ENCODE assay signal across 10 cellular contexts in the genomic region with DNA sequence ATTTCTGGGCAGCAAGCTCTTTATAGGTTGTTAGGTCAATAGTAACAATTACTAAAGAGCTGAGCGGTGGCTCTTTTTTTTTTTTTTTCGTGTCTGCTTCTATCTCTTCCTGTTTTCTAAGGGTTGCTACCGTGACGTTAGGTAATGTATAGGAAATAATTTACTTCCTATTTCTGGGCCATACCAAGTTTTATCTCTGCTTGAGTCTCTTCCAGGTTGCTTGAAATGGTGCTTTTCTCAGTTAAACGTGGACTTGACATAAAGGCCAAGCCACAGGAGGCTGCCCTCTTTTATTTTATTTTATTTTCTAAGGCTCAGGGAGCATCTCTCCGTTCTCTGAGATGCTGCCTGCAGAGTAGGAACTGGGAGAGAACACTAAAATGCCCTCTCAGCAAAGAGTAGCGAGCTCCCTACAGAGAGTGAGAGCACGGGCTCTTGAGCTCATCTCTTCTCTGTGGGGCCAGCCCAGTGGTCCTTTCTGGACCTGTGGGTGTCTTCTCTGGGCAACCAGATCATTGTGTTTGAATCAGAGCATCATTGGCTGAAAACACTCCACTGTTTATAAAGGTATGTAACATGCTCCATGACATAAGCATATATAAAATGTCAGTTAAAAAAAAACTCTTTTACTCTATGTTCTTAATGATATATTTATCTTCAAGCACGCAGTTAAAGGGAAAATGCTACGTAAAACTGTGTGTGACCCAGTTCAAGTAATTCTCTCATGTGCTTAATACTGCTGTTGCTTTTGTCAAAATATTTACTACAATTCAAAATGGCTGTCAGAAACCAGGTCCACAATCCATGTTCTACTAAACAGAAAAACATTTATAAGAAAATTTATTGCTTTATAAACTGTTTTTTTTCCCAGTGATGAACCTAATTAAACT. TPM values are rescaled to one million over a fixed set of nuclear protein-coding genes. Genes with fewer than 3 reads are reported as not detected.
DNase-seq lines count a peak whose midpoint lies in the region; TF ChIP-seq lines count a peak whose summit lies in the region.
"Had no signal": no experiment of that assay in that cellular context is flagged by ENCODE, and none has a peak within 500 bp of the region (broad histone marks: within the 10 kb centered on the region; RNA-seq: fewer than 3 reads in every experiment).

A gene (plus strand): TSS at position 181 of the 890 bp plus-strand sequence. CDS start 27,199 bp downstream, outside the sequence.

- H3K4me3 Mint-ChIP-seq in HFFc6 = no peak within 1 kb of the TSS

- no peaks in the 10 kb centered on the region for H3K4me1 Mint-ChIP-seq in HFFc6 (ENCODE audit: low read depth)

- no peaks in the 10 kb centered on the region for H3K36me3 ChIP-seq in brain microvascular endothelial cell (replicated peaks)
- H3K36me3 ChIP-seq: sigmoid colon had no signal

- no peaks in the 10 kb centered on the region for H3K27me3 ChIP-seq in brain microvascular endothelial cell (replicated peaks)
- H3K27me3 ChIP-seq: sigmoid colon had no signal

- H3K4me3 ChIP-seq in brain microvascular endothelial cell (ENCODE audit: low read depth, low read length) = no peak within 1 kb of the TSS
- H3K4me3 ChIP-seq: sigmoid colon had no signal

- peak; percentile 71 for DNase-seq in activated effector memory CD4-positive, alpha-beta T cell treated with anti-CD3 and anti-CD28 coated beads, Interleukin-2, amount 50 U/mL, for 16 hours
- no peak for DNase-seq in activated effector memory CD4-positive, alpha-beta T cell treated with Interleukin-2 at 50 U/mL for 16 hours
- DNase-seq in MV-4-11 (lab: John Stamatoyannopoulos, UW) (peak; percentile 73), HFFc6 (no peak), Kasumi-1 (lab: John Stamatoyannopoulos, UW) (no peak), DMS 273 treated with DMSO at 0.1 percent for 48 hours (lab: John Stamatoyannopoulos, UW) (no peak), brain microvascular endothelial cell (no peak)
- peak; percentile 73 for DNase-seq in central memory CD4-positive, alpha-beta T cell
- DNase-seq: NCI-H524, sigmoid colon had no signal

- in situ Hi-C loops in brain microvascular endothelial cell (cut with HindIII; ENCODE audit: low pct_ligation_motif_present, low sequenced_read_pairs) = no loop called here

- no peak within 1 kb of the TSS for H3K27ac Mint-ChIP-seq in HFFc6

- TF ChIP-seq CTCF in HFFc6 (IDR thresholded peaks at IDR 0.05) (no peak), brain microvascular endothelial cell (IDR thresholded peaks at IDR 0.05; ENCODE audit: low read depth, low read length, missing control alignments) (no peak)

- no peak within 1 kb of the TSS for H3K27ac ChIP-seq in brain microvascular endothelial cell
- H3K27ac ChIP-seq: sigmoid colon had no signal

- H3K9me3 Mint-ChIP-seq in HFFc6 = no peaks in the 10 kb centered on the region

- H3K27me3 Mint-ChIP-seq in HFFc6 (ENCODE audit: insufficient read depth) = peaks cover 7% of the 10 kb centered on the region

- H3K36me3 Mint-ChIP-seq in HFFc6 (ENCODE audit: low read depth) = no peaks in the 10 kb centered on the region

RNA-seq across cellular contexts. Expression of the gene that starts here (rescaled TPM):
- not detected for total RNA-seq in HFFc6 (2021; fragmentation: NEBNext Ultra II Directional; extraction: Animal tissue kit (Norgen Biotek cat#: 25700))

Comparison
In these comparisons a context has a peak if more than half of its experiments do, and no peak if none do; other contexts are left out.
1. DNase-seq: peak in activated effector memory CD4-positive, alpha-beta T cell treated with anti-CD3 and anti-CD28 coated beads, Interleukin-2, amount 50 U/mL, for 16 hours (single experiment), MV-4-11 (single experiment) and central memory CD4-positive, alpha-beta T cell (single experiment); none in activated effector memory CD4-positive, alpha-beta T cell treated with Interleukin-2 at 50 U/mL for 16 hours (single experiment), HFFc6 (single experiment), Kasumi-1 (0 of 2), DMS 273 treated with DMSO at 0.1 percent for 48 hours (single experiment) and brain microvascular endothelial cell (single experiment).